22 cellular contexts compared by ENCODE assay signal in the genomic region with DNA sequence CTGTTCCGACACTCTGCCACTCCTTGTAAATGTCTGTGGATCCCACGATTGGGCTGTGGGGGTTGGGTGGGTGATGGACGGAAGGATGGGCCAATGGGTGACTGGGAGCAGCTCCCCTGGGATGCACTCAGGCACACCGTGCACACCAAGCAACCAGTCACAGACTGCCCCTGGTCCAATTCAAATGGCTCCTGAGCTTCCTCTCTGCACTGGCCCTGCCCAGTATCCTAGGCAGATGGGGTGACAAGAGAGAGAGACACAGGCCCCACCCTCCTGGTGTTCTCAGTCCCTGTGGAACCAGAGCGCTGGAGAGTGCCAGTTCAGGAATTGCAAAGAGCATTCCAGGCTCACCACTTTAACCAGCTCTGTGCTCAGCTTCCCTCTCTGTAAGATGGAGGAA. TPM values are rescaled to one million over a fixed set of nuclear protein-coding genes. Genes with fewer than 3 reads are reported as not detected.
DNase-seq lines count a peak whose midpoint lies in the region; ATAC-seq and TF ChIP-seq lines count a peak whose summit lies in the region.
"Had no signal": no experiment of that assay in that cellular context is flagged by ENCODE, and none has a peak within 500 bp of the region (broad histone marks: within the 10 kb centered on the region; RNA-seq: fewer than 3 reads in every experiment).

No MANE protein-coding gene starts in this region.

- H2AFZ ChIP-seq in HCT116 (ENCODE audit: low read depth, low read length, poor library complexity, severe bottlenecking): no peak overlapping the region

- H3K9me3 ChIP-seq in HCT116 (ENCODE audit: control insufficient read depth in 1 of 2, insufficient read depth in 1 of 2, low read depth in 1 of 2, low read length in 2 of 2): no peaks in the 10 kb centered on the region
- H3K9me3 ChIP-seq: adrenal gland, BLaER1, lower lobe of right lung, pancreas, right lobe of liver, transverse colon had no signal

- intact Hi-C loops in HCT116 (cut with micrococcal nuclease): no loop called here

- H3K4me2 ChIP-seq in HCT116 (ENCODE audit: low read length): no peak overlapping the region
- H3K4me2 ChIP-seq: BLaER1 had no signal

- CTCF ChIA-PET in HCT116 (lab: Charles Lee): no interaction called here

- no peak for TF ChIP-seq CTCF in HCT116 (IDR thresholded peaks at IDR 0.05 in 2 of 3, conservative IDR thresholded peaks at IDR 0.05 in 1 of 3; ENCODE audit: borderline replicate concordance in 1 of 3, insufficient read depth in 1 of 3, low read depth in 2 of 3, low read length in 2 of 3)
- TF ChIP-seq CTCF in choroid plexus epithelial cell (conservative IDR thresholded peaks at IDR 0.05; ENCODE audit: low read depth, low read length): no peak

- H4K20me1 ChIP-seq in HCT116 (ENCODE audit: insufficient read depth): no peaks in the 10 kb centered on the region
- H4K20me1 ChIP-seq: BLaER1 had no signal

- no peaks in the 10 kb centered on the region for H3K79me2 ChIP-seq in HCT116 (ENCODE audit: insufficient read depth, low read length)

- DNase-seq in EL (peak; percentile 12), HCT116 (ENCODE audit: low read depth, low spot score) (no peak), choroid plexus epithelial cell (ENCODE audit: low read depth) (peak; percentile 10), myocyte (ENCODE audit: low read depth) (peak; percentile 70), HCEC 1CT (no peak), A172 (ENCODE audit: low spot score) (no peak)
- DNase-seq: activated CD4-positive, alpha-beta T cell treated with anti-CD3 and anti-CD28 coated beads, Interleukin-2, amount 10 ng/mL, durations not matched to agents 7 days and 5 days; activated CD8-positive, alpha-beta memory T cell treated with anti-CD3 and anti-CD28 coated beads, Interleukin-2, amount 50 U/mL, for 48 hours; activated effector memory CD4-positive, alpha-beta T cell treated with Interleukin-2 at 50 U/mL for 16 hours; adrenal gland; Calu3; KBM-7; lower lobe of right lung; MV-4-11; NCI-H2029 treated with DMSO at 0.1 percent for 48 hours; pancreas; right lobe of liver; transverse colon had no signal

- POLR2A ChIA-PET in HCT116 (lab: Charles Lee): no interaction called here

- no peak for TF ChIP-seq RAD21 in HCT116 (IDR thresholded peaks at IDR 0.05; ENCODE audit: low read depth)

- H3K36me3 ChIP-seq in HCT116 (ENCODE audit: control insufficient read depth in 1 of 2, insufficient read depth in 2 of 2, low read length in 2 of 2): no peaks in the 10 kb centered on the region
- H3K36me3 ChIP-seq: adrenal gland, BLaER1, cardiac muscle cell, lower lobe of right lung, pancreas, right lobe of liver, transverse colon had no signal

- no peak for TF ChIP-seq POLR2A in HCT116 (IDR thresholded peaks at IDR 0.05; ENCODE audit: borderline replicate concordance, extremely low read depth, insufficient read depth, insufficient read length)

- peak; percentile 76 for ATAC-seq in HCT116
- ATAC-seq in HG03280 (IDR thresholded peaks at IDR 0.05; ENCODE audit: unreplicated experiment): no peak
- ATAC-seq: esophagus mucosa, lower lobe of right lung, pancreas had no signal

- H3K27ac ChIP-seq in HCT116 (ENCODE audit: low read depth, low read length): no peak overlapping the region
- H3K27ac ChIP-seq: adrenal gland, BLaER1, cardiac muscle cell, lower lobe of right lung, pancreas, right lobe of liver, transverse colon had no signal

- peaks cover 0 to 8% of the 10 kb centered on the region in 2 experiments; a peak in 2 of 4 replicates for H3K4me1 ChIP-seq in HCT116 (ENCODE audit: control insufficient read depth in 1 of 2, insufficient read depth in 2 of 2, low read length in 2 of 2)
- H3K4me1 ChIP-seq: adrenal gland, lower lobe of right lung, pancreas, right lobe of liver, transverse colon had no signal

- H3K27me3 ChIP-seq in HCT116 (ENCODE audit: insufficient read depth, low read length): peaks cover 13% of the 10 kb centered on the region
- H3K27me3 ChIP-seq: right lobe of liver had no signal

- no peaks in the 10 kb centered on the region for H3K9me2 ChIP-seq in HCT116 (ENCODE audit: insufficient read depth)

- no TSS peak for BruUV-seq in HCT116 (replicated peaks; lab: Mats Ljungman, UMichigan)

- no peak overlapping the region for H3K4me3 ChIP-seq in HCT116 (replicated peaks in 1 of 2; ENCODE audit: low read depth in 1 of 2, low read length in 2 of 2)
- no peak overlapping the region for H3K4me3 ChIP-seq in choroid plexus epithelial cell (ENCODE audit: low read depth, low read length)
- H3K4me3 ChIP-seq: adrenal gland, BLaER1, cardiac muscle cell, lower lobe of right lung, pancreas, right lobe of liver, transverse colon had no signal

- no peak overlapping the region for H3K9ac ChIP-seq in HCT116 (ENCODE audit: low read length)
- H3K9ac ChIP-seq: BLaER1 had no signal

- RAD21 ChIA-PET in HCT116 (lab: Charles Lee; ENCODE audit: low non-redundant PET in 1 of 2, low total read pairs in 2 of 2, uncharacterized antibody in 2 of 2, unreplicated experiment in 2 of 2): no interaction called here

TF ChIP-seq in HCT116, 20 proteins besides CTCF, POLR2A, EP300 and RAD21:
- TF ChIP-seq, protein P1, sequence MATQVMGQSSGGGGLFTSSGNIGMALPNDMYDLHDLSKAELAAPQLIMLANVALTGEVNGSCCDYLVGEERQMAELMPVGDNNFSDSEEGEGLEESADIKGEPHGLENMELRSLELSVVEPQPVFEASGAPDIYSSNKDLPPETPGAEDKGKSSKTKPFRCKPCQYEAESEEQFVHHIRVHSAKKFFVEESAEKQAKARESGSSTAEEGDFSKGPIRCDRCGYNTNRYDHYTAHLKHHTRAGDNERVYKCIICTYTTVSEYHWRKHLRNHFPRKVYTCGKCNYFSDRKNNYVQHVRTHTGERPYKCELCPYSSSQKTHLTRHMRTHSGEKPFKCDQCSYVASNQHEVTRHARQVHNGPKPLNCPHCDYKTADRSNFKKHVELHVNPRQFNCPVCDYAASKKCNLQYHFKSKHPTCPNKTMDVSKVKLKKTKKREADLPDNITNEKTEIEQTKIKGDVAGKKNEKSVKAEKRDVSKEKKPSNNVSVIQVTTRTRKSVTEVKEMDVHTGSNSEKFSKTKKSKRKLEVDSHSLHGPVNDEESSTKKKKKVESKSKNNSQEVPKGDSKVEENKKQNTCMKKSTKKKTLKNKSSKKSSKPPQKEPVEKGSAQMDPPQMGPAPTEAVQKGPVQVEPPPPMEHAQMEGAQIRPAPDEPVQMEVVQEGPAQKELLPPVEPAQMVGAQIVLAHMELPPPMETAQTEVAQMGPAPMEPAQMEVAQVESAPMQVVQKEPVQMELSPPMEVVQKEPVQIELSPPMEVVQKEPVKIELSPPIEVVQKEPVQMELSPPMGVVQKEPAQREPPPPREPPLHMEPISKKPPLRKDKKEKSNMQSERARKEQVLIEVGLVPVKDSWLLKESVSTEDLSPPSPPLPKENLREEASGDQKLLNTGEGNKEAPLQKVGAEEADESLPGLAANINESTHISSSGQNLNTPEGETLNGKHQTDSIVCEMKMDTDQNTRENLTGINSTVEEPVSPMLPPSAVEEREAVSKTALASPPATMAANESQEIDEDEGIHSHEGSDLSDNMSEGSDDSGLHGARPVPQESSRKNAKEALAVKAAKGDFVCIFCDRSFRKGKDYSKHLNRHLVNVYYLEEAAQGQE (IDR thresholded peaks at IDR 0.05; ENCODE audit: low read depth): no peak
- TF ChIP-seq SRF (IDR thresholded peaks at IDR 0.05; ENCODE audit: low read depth) (no peak), CEBPB (IDR thresholded peaks at IDR 0.05; ENCODE audit: low read depth) (no peak)
- TF ChIP-seq, protein P2, sequence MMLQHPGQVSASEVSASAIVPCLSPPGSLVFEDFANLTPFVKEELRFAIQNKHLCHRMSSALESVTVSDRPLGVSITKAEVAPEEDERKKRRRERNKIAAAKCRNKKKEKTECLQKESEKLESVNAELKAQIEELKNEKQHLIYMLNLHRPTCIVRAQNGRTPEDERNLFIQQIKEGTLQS (IDR thresholded peaks at IDR 0.05): no peak

RNA-seq across cellular contexts. Expression of a gene that starts 32.8 kb away (rescaled TPM):
- total RNA-seq in HCT116 (2021; ENCODE audit: unreplicated experiment) (0.61 TPM), myocyte (15.3 and 19.1 TPM in 2 replicates)
- polyA plus RNA-seq in HCT116 (2012): 1.2 and 1.8 TPM in 2 replicates
- polyA plus RNA-seq in myocyte (2012): 8.9 TPM
- total RNA-seq in A172 (2014; rRNA removed; shearing (Covaris generic)): 0.91 and 1.7 TPM in 2 replicates
- total RNA-seq: activated CD4-positive, alpha-beta T cell treated with anti-CD3 and anti-CD28 coated beads, Interleukin-2, amount 10 ng/mL, durations not matched to agents 7 days and 5 days had no signal

Comparison
In these comparisons a context has a peak if more than half of its experiments do, and no peak if none do; other contexts are left out.
1. DNase-seq: peak in EL (single experiment), choroid plexus epithelial cell (single experiment) and myocyte (single experiment); none in HCT116 (single experiment), HCEC 1CT (single experiment) and A172 (single experiment).